ENCODE assay signal across 18 cellular contexts in genomic region chr3:87313641-87314040, GRCh38. TPM values are rescaled to one million over a fixed set of nuclear protein-coding genes. Genes with fewer than 3 reads are reported as not detected.
"Had no signal": no experiment of that assay in that cellular context is flagged by ENCODE, and none has a peak within 500 bp of the region (broad histone marks: within the 10 kb centered on the region; RNA-seq: fewer than 3 reads in every experiment).

No MANE protein-coding gene starts in this region.

- H3K4me1 Mint-ChIP-seq: activated CD8-positive, alpha-beta memory T cell treated with anti-CD3 and anti-CD28 coated beads, Interleukin-2, amount 10 ng/mL, durations not matched to agents 7 days and 5 days; endodermal cell; naive thymus-derived CD8-positive, alpha-beta T cell; T-cell had no signal

- H3K9me3 ChIP-seq: esophagus muscularis mucosa, mucosa of descending colon had no signal

- H3K36me3 ChIP-seq: brain microvascular endothelial cell, esophagus muscularis mucosa had no signal

- H3K27me3 ChIP-seq: brain microvascular endothelial cell, esophagus muscularis mucosa had no signal

- H3K4me3 ChIP-seq: esophagus muscularis mucosa, mucosa of descending colon had no signal

- H3K27ac ChIP-seq: brain microvascular endothelial cell, esophagus muscularis mucosa had no signal

- DNase-seq: activated CD8-positive, alpha-beta memory T cell treated with anti-CD3 and anti-CD28 coated beads, Interleukin-2, amount 10 ng/mL, durations not matched to agents 7 days and 5 days; brain microvascular endothelial cell; endodermal cell; mucosa of descending colon; naive thymus-derived CD8-positive, alpha-beta T cell; posterior cingulate gyrus; substantia nigra; T-cell; T1000; trophoblast cell had no signal

- H3K4me1 ChIP-seq: esophagus muscularis mucosa had no signal

- ATAC-seq: activated CD8-positive, alpha-beta memory T cell treated with anti-CD3 and anti-CD28 coated beads, Interleukin-2, amount 10 ng/mL, durations not matched to agents 7 days and 5 days; mucosa of descending colon; naive thymus-derived CD8-positive, alpha-beta T cell; T-cell had no signal

- H3K36me3 Mint-ChIP-seq: activated CD8-positive, alpha-beta memory T cell treated with anti-CD3 and anti-CD28 coated beads, Interleukin-2, amount 10 ng/mL, durations not matched to agents 7 days and 5 days; activated naive CD4-positive, alpha-beta T cell treated with anti-CD3 and anti-CD28 coated beads, Interleukin-2, amount 50 U/mL, for 24 hours; naive thymus-derived CD8-positive, alpha-beta T cell; T-cell had no signal

- H3K27ac Mint-ChIP-seq: activated CD8-positive, alpha-beta memory T cell treated with anti-CD3 and anti-CD28 coated beads, Interleukin-2, amount 10 ng/mL, durations not matched to agents 7 days and 5 days; activated naive CD4-positive, alpha-beta T cell treated with anti-CD3 and anti-CD28 coated beads, Interleukin-2, amount 50 U/mL, for 24 hours; endodermal cell; naive thymus-derived CD8-positive, alpha-beta T cell; T-cell had no signal

- H3K27me3 Mint-ChIP-seq: activated CD8-positive, alpha-beta memory T cell treated with anti-CD3 and anti-CD28 coated beads, Interleukin-2, amount 10 ng/mL, durations not matched to agents 7 days and 5 days had no signal

- H3K9me3 Mint-ChIP-seq: activated naive CD4-positive, alpha-beta T cell treated with anti-CD3 and anti-CD28 coated beads, Interleukin-2, amount 50 U/mL, for 24 hours; endodermal cell; naive thymus-derived CD8-positive, alpha-beta T cell; T-cell had no signal

- H3K4me3 Mint-ChIP-seq: activated CD8-positive, alpha-beta memory T cell treated with anti-CD3 and anti-CD28 coated beads, Interleukin-2, amount 10 ng/mL, durations not matched to agents 7 days and 5 days; activated naive CD4-positive, alpha-beta T cell treated with anti-CD3 and anti-CD28 coated beads, Interleukin-2, amount 50 U/mL, for 24 hours; endodermal cell; naive thymus-derived CD8-positive, alpha-beta T cell; T-cell had no signal

RNA-seq across cellular contexts. Expression of gene POU1F1, which starts 37.3 kb away (rescaled TPM):
- total RNA-seq: activated CD8-positive, alpha-beta memory T cell treated with anti-CD3 and anti-CD28 coated beads, Interleukin-2, amount 10 ng/mL, durations not matched to agents 7 days and 5 days; cerebellum; dermis microvascular lymphatic vessel endothelial cell; endodermal cell; esophagus muscularis mucosa; fibroblast of villous mesenchyme; lung microvascular endothelial cell; mucosa of descending colon; naive thymus-derived CD8-positive, alpha-beta T cell; SK-MEL-5; skeletal muscle tissue; T-cell had no signal
- polyA plus RNA-seq: naive thymus-derived CD8-positive, alpha-beta T cell had no signal
